Comparison of ENCODE assay signal across 8 cellular contexts in the genomic region with DNA sequence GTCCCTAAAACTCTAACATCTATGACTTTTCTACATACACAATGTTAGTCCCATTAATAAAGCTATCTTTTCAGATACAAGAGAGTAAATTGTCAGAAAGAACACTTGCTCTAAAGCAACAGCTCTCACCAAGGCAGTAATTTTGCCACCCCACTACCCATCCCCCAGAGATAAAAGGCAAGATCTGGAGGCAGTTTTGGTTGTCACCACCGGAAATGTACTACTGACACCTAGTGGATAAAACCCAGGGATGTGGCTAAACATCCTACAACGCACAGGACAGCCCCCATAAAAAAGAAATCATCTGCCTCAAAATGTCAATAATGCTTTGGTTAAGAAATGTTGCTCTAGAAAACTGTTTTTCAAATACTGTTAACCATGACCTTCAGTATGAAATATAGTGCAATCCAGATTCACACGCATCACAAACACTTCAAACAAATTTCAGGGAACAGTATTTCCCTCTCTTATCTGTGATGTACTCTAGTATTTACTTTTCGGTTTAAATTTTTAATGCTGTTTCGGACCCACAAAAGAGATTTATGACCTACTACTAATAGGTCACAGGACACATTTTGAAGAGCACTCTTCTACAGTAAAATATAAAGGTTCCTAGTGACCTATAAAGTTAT. TPM values are rescaled to one million over a fixed set of nuclear protein-coding genes. Genes with fewer than 3 reads are reported as not detected.
DNase-seq lines count a peak whose midpoint lies in the region; ATAC-seq lines count a peak whose summit lies in the region.

No MANE protein-coding gene starts in this region.

- intact Hi-C loops in Right ventricle myocardium superior (cut with DNase I), result loop anchor here (10.0 kb wide), 1 partner anchor 165 kb away; no protein-coding TSS in a partner anchor

- DNase-seq in DMS114 treated with DMSO at 0.1 percent for 48 hours (lab: John Stamatoyannopoulos, UW; ENCODE audit: unreplicated experiment) (peak; percentile 22), Kasumi-1 (lab: John Stamatoyannopoulos, UW) (peak; percentile 86 to 92), RPMI7951 (ENCODE audit: low read depth) (peak; percentile 56), Right ventricle myocardium superior (no peak), renal cortical epithelial cell (ENCODE audit: low read depth) (peak; percentile 64)
- DNase-seq in activated naive CD4-positive, alpha-beta T cell (lab: John Stamatoyannopoulos, UW), result peak in 3 of 4 experiments; percentile 3 to 33 (median 15)

- ATAC-seq in GM21528 (IDR thresholded peaks at IDR 0.05; ENCODE audit: low FRiP score, unreplicated experiment), result peak; percentile 42
- peak; percentile 73 for ATAC-seq in Right ventricle myocardium superior (ENCODE audit: poor library complexity)
- ATAC-seq in HG02970 (IDR thresholded peaks at IDR 0.05; ENCODE audit: low FRiP score, unreplicated experiment), result no peak

RNA-seq across cellular contexts. Expression of a gene that starts 5.1 kb away (rescaled TPM):
- total RNA-seq in RPMI7951 (2014; rRNA removed; shearing (Covaris generic)), result 88.7 and 89.0 TPM in 2 replicates
- total RNA-seq in Right ventricle myocardium superior (99.0 TPM), renal cortical epithelial cell (105 and 132 TPM in 2 replicates)

RNA-seq across cellular contexts. Expression of a gene that starts 31.6 kb away (rescaled TPM):
- total RNA-seq in RPMI7951 (2014; rRNA removed; shearing (Covaris generic)), result 57.0 and 58.6 TPM in 2 replicates
- total RNA-seq in Right ventricle myocardium superior, result 25.5 TPM
- 20.6 and 22.6 TPM in 2 replicates for total RNA-seq in renal cortical epithelial cell

RNA-seq across cellular contexts. Expression of a gene that starts 52.8 kb away (rescaled TPM):
- 15.3 and 21.2 TPM in 2 replicates for total RNA-seq in RPMI7951 (2014; rRNA removed; shearing (Covaris generic))
- total RNA-seq in Right ventricle myocardium superior (2.6 TPM), renal cortical epithelial cell (0.70 and 8.7 TPM in 2 replicates)
